Comparison of ENCODE assay signal across 12 cellular contexts in the genomic region with DNA sequence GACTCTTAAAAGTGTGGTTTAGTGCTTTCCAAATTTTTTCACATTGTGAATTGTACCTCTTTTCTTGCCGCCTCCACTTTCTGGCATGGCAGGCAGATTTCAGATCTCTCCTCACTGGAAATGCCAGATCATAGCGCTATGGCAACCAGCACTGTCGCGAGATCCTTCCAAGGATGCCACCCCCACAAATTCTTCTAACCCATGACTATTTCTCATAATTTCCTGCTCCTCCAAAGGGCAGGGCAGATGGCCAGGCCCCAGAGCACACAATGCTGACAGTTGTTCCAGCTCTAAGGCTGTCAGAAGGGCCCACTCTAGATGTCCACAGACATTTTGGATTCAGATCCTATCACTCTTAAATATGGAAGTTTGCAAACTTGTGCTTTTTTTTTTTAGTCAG.
A peak's percentile ranks its signal among the peaks of the same experiment; 100 is the strongest.
DNase-seq lines count a peak whose midpoint lies in the region; ATAC-seq lines count a peak whose summit lies in the region.
"Had no signal": no experiment of that assay in that cellular context is flagged by ENCODE, and none has a peak within 500 bp of the region (broad histone marks: within the 10 kb centered on the region; RNA-seq: fewer than 3 reads in every experiment).

No MANE protein-coding gene starts in this region.

- peak; percentile 82 for DNase-seq in EH (ENCODE audit: low read depth)
- peak; percentile 32 for DNase-seq in amniotic epithelial cell (ENCODE audit: low read depth)
- DNase-seq in foreskin melanocyte: peak; percentile 77
- DNase-seq in non-pigmented ciliary epithelial cell (ENCODE audit: low read depth): peak; percentile 75
- DNase-seq in effector memory CD8-positive, alpha-beta T cell: no peak
- DNase-seq in NCI-H2107 treated with DMSO at 0.1 percent for 48 hours (lab: John Stamatoyannopoulos, UW; ENCODE audit: unreplicated experiment): no peak
- DNase-seq: activated naive CD4-positive, alpha-beta T cell treated with Interleukin-2 at 50 U/mL for 16 hours; CD4-positive, alpha-beta memory T cell; esophagus squamous epithelium; NCI-H1694 treated with DMSO at 0.1 percent for 48 hours had no signal

- no peak overlapping the region for H3K4me3 Mint-ChIP-seq in effector memory CD8-positive, alpha-beta T cell
- H3K4me3 Mint-ChIP-seq: CD4-positive, alpha-beta memory T cell had no signal

- H3K4me1 Mint-ChIP-seq in effector memory CD8-positive, alpha-beta T cell (ENCODE audit: low read depth in 2 of 2): no peaks in the 10 kb centered on the region
- H3K4me1 Mint-ChIP-seq: CD4-positive, alpha-beta memory T cell had no signal

- peaks cover 0 to 16% of the 10 kb centered on the region in 2 donors for H3K9me3 Mint-ChIP-seq in effector memory CD8-positive, alpha-beta T cell

- H3K36me3 Mint-ChIP-seq in effector memory CD8-positive, alpha-beta T cell (ENCODE audit: insufficient read depth): no peaks in the 10 kb centered on the region
- H3K36me3 Mint-ChIP-seq: CD4-positive, alpha-beta memory T cell had no signal

- H3K27ac Mint-ChIP-seq in effector memory CD8-positive, alpha-beta T cell: no peak overlapping the region
- H3K27ac Mint-ChIP-seq: CD4-positive, alpha-beta memory T cell had no signal

- ATAC-seq in HG02973 (IDR thresholded peaks at IDR 0.05; ENCODE audit: unreplicated experiment) (no peak), HG02678 (IDR thresholded peaks at IDR 0.05; ENCODE audit: unreplicated experiment) (no peak)
- ATAC-seq in effector memory CD8-positive, alpha-beta T cell (replicated peaks): no peak

- no peaks in the 10 kb centered on the region for H3K27me3 Mint-ChIP-seq in effector memory CD8-positive, alpha-beta T cell
- H3K27me3 Mint-ChIP-seq: CD4-positive, alpha-beta memory T cell had no signal

Comparison
In these comparisons a context has a peak if more than half of its experiments do, and no peak if none do; other contexts are left out.
1. DNase-seq: peak in EH (single experiment), amniotic epithelial cell (single experiment), foreskin melanocyte (single experiment) and non-pigmented ciliary epithelial cell (single experiment); none in effector memory CD8-positive, alpha-beta T cell (0 of 3) and NCI-H2107 treated with DMSO at 0.1 percent for 48 hours (single experiment).